In the genomic region with DNA sequence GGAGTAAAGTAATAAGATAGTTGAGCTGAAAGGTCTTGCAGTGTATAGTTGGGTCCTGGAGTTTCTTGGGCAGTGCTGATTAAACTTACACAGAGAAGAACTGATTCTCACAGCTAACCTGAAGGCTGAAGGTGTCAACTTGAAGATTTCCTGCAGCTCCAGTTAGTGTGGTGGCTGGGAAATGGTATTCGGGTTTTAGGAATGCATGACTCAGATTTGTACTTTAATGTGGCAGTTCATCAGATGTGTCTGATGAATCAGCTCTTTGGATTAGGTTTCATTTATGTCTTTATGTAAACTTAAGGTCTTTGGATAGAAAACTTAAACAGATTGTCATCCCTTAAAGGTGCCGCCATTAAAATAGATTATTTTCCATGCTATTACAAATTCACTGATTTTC, we compare ENCODE assay signal across 15 cellular contexts.
DNase-seq lines count a peak whose midpoint lies in the region; ATAC-seq, FAIRE-seq and TF ChIP-seq lines count a peak whose summit lies in the region.
"Had no signal": no experiment of that assay in that cellular context is flagged by ENCODE, and none has a peak within 500 bp of the region (broad histone marks: within the 10 kb centered on the region; RNA-seq: fewer than 3 reads in every experiment).

No MANE protein-coding gene starts in this region.

- no peak overlapping the region for H3K4me3 ChIP-seq in BJ (ENCODE audit: low read depth, low read length)
- no peak overlapping the region for H3K4me3 ChIP-seq in bronchial epithelial cell (ENCODE audit: low read depth, low read length)
- H3K4me3 ChIP-seq: adrenal gland, heart right ventricle, right atrium auricular region had no signal

- TF ChIP-seq CTCF in BJ (IDR thresholded peaks at IDR 0.05; ENCODE audit: insufficient read depth, low read depth, low read length) = no peak
- TF ChIP-seq CTCF in bronchial epithelial cell (IDR thresholded peaks at IDR 0.05; ENCODE audit: insufficient read depth, low read length, severe bottlenecking) = no peak

- POLR2A ChIA-PET in BJ (lab: Charles Lee) = no interaction called here

- DNase-seq in BJ (ENCODE audit: low read depth) = peak; percentile 2
- DNase-seq in LHCN-M2 (ENCODE audit: low read depth) = peak; percentile 0
- DNase-seq in bronchial epithelial cell (ENCODE audit: low read depth) = peak; percentile 64
- peak; percentile 82 for DNase-seq in iris pigment epithelial cell (ENCODE audit: low read depth)
- DNase-seq in G401 (ENCODE audit: low spot score) = no peak
- DNase-seq in NOMO-1 treated with DMSO at 0.1 percent for 48 hours (lab: John Stamatoyannopoulos, UW; ENCODE audit: unreplicated experiment) = no peak
- no peak for DNase-seq in DMS153 treated with DMSO at 0.1 percent for 48 hours (lab: John Stamatoyannopoulos, UW; ENCODE audit: unreplicated experiment)
- DNase-seq: activated T-cell treated with anti-CD3 and anti-CD28 coated beads for 4 hours; adrenal gland; heart right ventricle; left ventricle myocardium superior; stimulated activated CD4-positive, alpha-beta T cell treated with anti-CD3 and anti-CD28 coated beads, Interleukin-2, amount 100 ng/mL, for 48 hours; T-cell had no signal

- in situ Hi-C loops in G401 (cut with HindIII; ENCODE audit: low sequenced_read_pairs) = no loop called here

- no peak for ATAC-seq in HG03196 (IDR thresholded peaks at IDR 0.05; ENCODE audit: unreplicated experiment)
- ATAC-seq: heart right ventricle, left ventricle myocardium superior, T-cell had no signal

- no peak for FAIRE-seq in bronchial epithelial cell (lab: Jason Lieb, UNC)

- CTCF ChIA-PET in BJ (lab: Yijun Ruan, JAX) = no interaction called here

- H3K27me3 ChIP-seq in BJ (ENCODE audit: control insufficient read depth, insufficient read depth, low read length) = no peaks in the 10 kb centered on the region
- H3K27me3 ChIP-seq in bronchial epithelial cell (ENCODE audit: control insufficient read depth, insufficient read depth, low read length) = no peaks in the 10 kb centered on the region
- H3K27me3 ChIP-seq: adrenal gland, heart right ventricle, right atrium auricular region had no signal

- H3K36me3 ChIP-seq in BJ (ENCODE audit: control insufficient read depth, insufficient read depth, low read length) = no peaks in the 10 kb centered on the region
- no peaks in the 10 kb centered on the region for H3K36me3 ChIP-seq in bronchial epithelial cell (ENCODE audit: control insufficient read depth, insufficient read depth, low read length)
- H3K36me3 ChIP-seq: adrenal gland, heart right ventricle, right atrium auricular region had no signal

Comparison
In these comparisons a context has a peak if more than half of its experiments do, and no peak if none do; other contexts are left out.
1. DNase-seq: peak in BJ (single experiment), LHCN-M2 (single experiment), bronchial epithelial cell (single experiment) and iris pigment epithelial cell (single experiment); none in G401 (single experiment), NOMO-1 treated with DMSO at 0.1 percent for 48 hours (single experiment) and DMS153 treated with DMSO at 0.1 percent for 48 hours (single experiment).